In genomic region chr20:33673115-33673410, GRCh38 we compare ENCODE assay signal across 9 cellular contexts. TPM values are rescaled to one million over a fixed set of nuclear protein-coding genes. Genes with fewer than 3 reads are reported as not detected.
DNase-seq lines count a peak whose midpoint lies in the region; ATAC-seq and TF ChIP-seq lines count a peak whose summit lies in the region.
"Had no signal": no experiment of that assay in that cellular context is flagged by ENCODE, and none has a peak within 500 bp of the region (broad histone marks: within the 10 kb centered on the region; RNA-seq: fewer than 3 reads in every experiment).

No MANE protein-coding gene starts in this region.

- TF ChIP-seq CTCF in HFF-Myc (IDR thresholded peaks at IDR 0.05; ENCODE audit: low read depth, low read length, missing control alignments): no peak

- peak overlapping the region; percentile 76 for H3K4me3 Mint-ChIP-seq in activated CD4-positive, alpha-beta memory T cell treated with anti-CD3 and anti-CD28 coated beads for 36 hours
- H3K4me3 Mint-ChIP-seq in stimulated activated effector memory CD8-positive, alpha-beta T cell treated with anti-CD3 and anti-CD28 coated beads, Interleukin-12 subunit alpha, Interleukin-12 subunit beta, amount 100 ng/mL, for 72 hours: peak overlapping the region; percentile 83

- H3K4me3 ChIP-seq in HFF-Myc (replicated peaks; ENCODE audit: low read depth, low read length) (peak overlapping the region; percentile 73), iPS-11a (ENCODE audit: low read depth, low read length) (peak overlapping the region; percentile 62)

- POLR2A ChIA-PET in activated CD4-positive, alpha-beta memory T cell treated with anti-CD3 and anti-CD28 coated beads for 36 hours (lab: Charles Lee): interaction anchor here (1.2 to 1.3 kb wide), 2 partner anchors 9 to 10 kb away, joined by 3 to 4 read pairs; no protein-coding TSS in a partner anchor

- DNase-seq in HFF-Myc (ENCODE audit: extremely low read depth, low read depth) (no peak), NCI-H510A treated with DMSO at 0.1 percent for 48 hours (lab: John Stamatoyannopoulos, UW) (no peak), AG08396 (ENCODE audit: low spot score) (no peak)
- DNase-seq in activated CD4-positive, alpha-beta memory T cell treated with anti-CD3 and anti-CD28 coated beads for 36 hours: no peak
- no peak for DNase-seq in stimulated activated effector memory CD8-positive, alpha-beta T cell treated with anti-CD3 and anti-CD28 coated beads, Interleukin-12 subunit alpha, Interleukin-12 subunit beta, amount 100 ng/mL, for 72 hours (ENCODE audit: low spot score in 2 of 2)
- DNase-seq: NCI-H1092 had no signal

- no peak overlapping the region for H3K27ac Mint-ChIP-seq in activated CD4-positive, alpha-beta memory T cell treated with anti-CD3 and anti-CD28 coated beads for 36 hours
- H3K27ac Mint-ChIP-seq in stimulated activated effector memory CD8-positive, alpha-beta T cell treated with anti-CD3 and anti-CD28 coated beads, Interleukin-12 subunit alpha, Interleukin-12 subunit beta, amount 100 ng/mL, for 72 hours: peak overlapping the region; percentile 88

- peaks cover 36% of the 10 kb centered on the region for H3K4me1 Mint-ChIP-seq in activated CD4-positive, alpha-beta memory T cell treated with anti-CD3 and anti-CD28 coated beads for 36 hours (ENCODE audit: low read depth)
- H3K4me1 Mint-ChIP-seq in stimulated activated effector memory CD8-positive, alpha-beta T cell treated with anti-CD3 and anti-CD28 coated beads, Interleukin-12 subunit alpha, Interleukin-12 subunit beta, amount 100 ng/mL, for 72 hours: peaks cover 45% of the 10 kb centered on the region

- CTCF ChIA-PET in activated CD4-positive, alpha-beta memory T cell treated with anti-CD3 and anti-CD28 coated beads for 36 hours (lab: Charles Lee): no interaction called here

- no peaks in the 10 kb centered on the region for H3K27me3 Mint-ChIP-seq in activated CD4-positive, alpha-beta memory T cell treated with anti-CD3 and anti-CD28 coated beads for 36 hours

- intact Hi-C loops in activated CD4-positive, alpha-beta memory T cell treated with anti-CD3 and anti-CD28 coated beads for 36 hours (cut with micrococcal nuclease): no loop called here

- ATAC-seq in stimulated activated effector memory CD8-positive, alpha-beta T cell treated with anti-CD3 and anti-CD28 coated beads, Interleukin-12 subunit alpha, Interleukin-12 subunit beta, amount 100 ng/mL, for 72 hours: no peak
- ATAC-seq in HG02642 (IDR thresholded peaks at IDR 0.05; ENCODE audit: poor library complexity, unreplicated experiment) (no peak), HG03097 (IDR thresholded peaks at IDR 0.05; ENCODE audit: low FRiP score, unreplicated experiment) (no peak)

- H3K36me3 Mint-ChIP-seq in activated CD4-positive, alpha-beta memory T cell treated with anti-CD3 and anti-CD28 coated beads for 36 hours: peaks cover 19% of the 10 kb centered on the region
- peaks cover 45% of the 10 kb centered on the region for H3K36me3 Mint-ChIP-seq in stimulated activated effector memory CD8-positive, alpha-beta T cell treated with anti-CD3 and anti-CD28 coated beads, Interleukin-12 subunit alpha, Interleukin-12 subunit beta, amount 100 ng/mL, for 72 hours

- H3K9me3 Mint-ChIP-seq in activated CD4-positive, alpha-beta memory T cell treated with anti-CD3 and anti-CD28 coated beads for 36 hours: no peaks in the 10 kb centered on the region
- H3K9me3 Mint-ChIP-seq in stimulated activated effector memory CD8-positive, alpha-beta T cell treated with anti-CD3 and anti-CD28 coated beads, Interleukin-12 subunit alpha, Interleukin-12 subunit beta, amount 100 ng/mL, for 72 hours: no peaks in the 10 kb centered on the region

RNA-seq across cellular contexts. Expression of gene NECAB3, which starts 1.2 kb away (rescaled TPM):
- 10 to 100 TPM; 21.0 to 22.7 TPM for total RNA-seq in activated CD4-positive, alpha-beta memory T cell treated with anti-CD3 and anti-CD28 coated beads for 36 hours

RNA-seq across cellular contexts. Expression of gene ACTL10, which starts 6.3 kb away (rescaled TPM):
- total RNA-seq in activated CD4-positive, alpha-beta memory T cell treated with anti-CD3 and anti-CD28 coated beads for 36 hours: 1 to 10 TPM; 1.8 to 2.3 TPM

RNA-seq across cellular contexts. Expression of gene C20orf144, which starts 10.9 kb away (rescaled TPM):
- under 1 TPM; 0.26 to 0.31 TPM for total RNA-seq in activated CD4-positive, alpha-beta memory T cell treated with anti-CD3 and anti-CD28 coated beads for 36 hours

RNA-seq across cellular contexts. Expression of gene E2F1, which starts 13.1 kb away (rescaled TPM):
- 10 to 100 TPM; 66.8 to 67.8 TPM for total RNA-seq in activated CD4-positive, alpha-beta memory T cell treated with anti-CD3 and anti-CD28 coated beads for 36 hours

RNA-seq across cellular contexts. Expression of gene PXMP4, which starts 47.0 kb away (rescaled TPM):
- 10 to 100 TPM in 1 of 2 experiments, 1 to 10 TPM in 1; 8.7 to 11.6 TPM for total RNA-seq in activated CD4-positive, alpha-beta memory T cell treated with anti-CD3 and anti-CD28 coated beads for 36 hours
